ENCODE assay signal across 14 cellular contexts in genomic region chr4:181854142-181854541, GRCh38.
"Had no signal": no experiment of that assay in that cellular context is flagged by ENCODE, and none has a peak within 500 bp of the region (broad histone marks: within the 10 kb centered on the region; RNA-seq: fewer than 3 reads in every experiment).

No MANE protein-coding gene starts in this region.

- H3K36me3 ChIP-seq: cardiac muscle cell, right lobe of liver, spleen had no signal

- H3K27me3 ChIP-seq: cardiac muscle cell, right lobe of liver, spleen had no signal

- H3K4me1 ChIP-seq: right lobe of liver, spleen had no signal

- ATAC-seq: left lobe of liver; natural killer cell; right lobe of liver; stimulated activated naive B cell treated with anti-CD40 and anti-IgM and Interleukin-4, amounts not matched to agents 10 μg/mL and 1 μg/mL and 100 μg/mL, for 72 hours had no signal

- H3K27ac ChIP-seq: cardiac muscle cell, right lobe of liver, spleen, VCaP had no signal

- DNase-seq: activated CD4-positive, alpha-beta memory T cell treated with anti-CD3 and anti-CD28 coated beads, Interleukin-2, amount 10 ng/mL, durations not matched to agents 7 days and 5 days; activated naive CD8-positive, alpha-beta T cell treated with anti-CD3 and anti-CD28 coated beads, Interleukin-2, amount 10 ng/mL, durations not matched to agents 7 days and 5 days; aorta; natural killer cell; posterior cingulate gyrus; right lobe of liver; spleen; stimulated activated CD4-positive, alpha-beta T cell treated with anti-CD3 and anti-CD28 coated beads, Interleukin-1b, Interleukin-23, amount 100 ng/mL, for 48 hours; stimulated activated naive B cell treated with anti-CD40 and anti-IgM and Interleukin-4, amounts not matched to agents 10 μg/mL and 1 μg/mL and 100 μg/mL, for 72 hours; substantia nigra; T1000 had no signal

- H3K4me3 ChIP-seq: cardiac muscle cell, right lobe of liver, spleen had no signal

- H3K9me3 ChIP-seq: right lobe of liver, spleen had no signal
